1 cellular context compared by ENCODE assay signal in the genomic region with DNA sequence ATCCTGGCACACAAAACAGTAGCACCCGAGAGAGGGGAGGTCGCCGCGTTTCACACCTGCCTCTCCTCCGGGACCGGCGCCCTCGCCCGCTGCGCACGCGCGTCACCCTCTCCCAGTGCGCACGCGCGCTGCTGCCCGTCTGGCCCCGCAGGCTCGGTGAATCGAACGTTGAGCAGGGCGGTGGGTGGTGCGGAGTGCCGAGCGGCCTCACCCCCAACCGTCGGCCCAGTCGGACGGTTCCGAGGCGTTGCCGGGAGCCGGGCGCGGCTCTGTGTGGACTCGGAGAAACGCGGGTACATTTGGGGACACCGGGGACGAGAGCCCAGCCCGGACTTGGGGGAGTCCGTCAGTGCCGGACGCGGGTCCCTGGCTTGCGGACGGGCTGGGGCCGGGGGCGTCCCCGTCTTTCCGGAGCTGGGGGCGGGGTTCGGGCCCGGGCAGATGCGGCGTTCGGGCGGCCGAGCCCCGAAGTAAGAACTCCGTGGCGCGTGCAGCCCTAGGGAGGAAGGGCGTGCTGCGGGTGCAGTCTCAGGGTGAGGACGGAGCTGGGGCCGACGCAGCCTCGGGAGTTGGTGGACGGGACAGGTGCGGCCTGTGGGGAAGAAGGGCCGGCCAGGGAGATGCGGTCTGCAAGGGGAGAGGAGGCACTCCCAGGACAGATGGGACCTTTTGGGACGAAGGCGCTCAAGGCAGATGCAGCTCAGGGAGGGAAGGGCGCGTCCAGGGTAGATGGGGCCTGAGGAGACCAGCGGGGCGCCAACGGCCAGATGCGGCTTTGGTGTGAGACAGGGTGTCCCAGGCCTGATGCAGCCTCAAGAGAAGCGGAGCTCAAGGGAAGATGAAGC.
A peak's percentile ranks its signal among the peaks of the same experiment; 100 is the strongest.
TF ChIP-seq lines count a peak whose summit lies in the region.

A gene with protein sequence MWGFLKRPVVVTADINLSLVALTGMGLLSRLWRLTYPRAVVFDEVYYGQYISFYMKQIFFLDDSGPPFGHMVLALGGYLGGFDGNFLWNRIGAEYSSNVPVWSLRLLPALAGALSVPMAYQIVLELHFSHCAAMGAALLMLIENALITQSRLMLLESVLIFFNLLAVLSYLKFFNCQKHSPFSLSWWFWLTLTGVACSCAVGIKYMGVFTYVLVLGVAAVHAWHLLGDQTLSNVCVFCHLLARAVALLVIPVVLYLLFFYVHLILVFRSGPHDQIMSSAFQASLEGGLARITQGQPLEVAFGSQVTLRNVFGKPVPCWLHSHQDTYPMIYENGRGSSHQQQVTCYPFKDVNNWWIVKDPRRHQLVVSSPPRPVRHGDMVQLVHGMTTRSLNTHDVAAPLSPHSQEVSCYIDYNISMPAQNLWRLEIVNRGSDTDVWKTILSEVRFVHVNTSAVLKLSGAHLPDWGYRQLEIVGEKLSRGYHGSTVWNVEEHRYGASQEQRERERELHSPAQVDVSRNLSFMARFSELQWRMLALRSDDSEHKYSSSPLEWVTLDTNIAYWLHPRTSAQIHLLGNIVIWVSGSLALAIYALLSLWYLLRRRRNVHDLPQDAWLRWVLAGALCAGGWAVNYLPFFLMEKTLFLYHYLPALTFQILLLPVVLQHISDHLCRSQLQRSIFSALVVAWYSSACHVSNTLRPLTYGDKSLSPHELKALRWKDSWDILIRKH (plus strand): TSS at position 138 of the 845 bp plus-strand sequence. CDS start 1,301 bp downstream, outside the sequence.

TF ChIP-seq in K562, 482 proteins besides CTCF, POLR2A, EP300 and RAD21 (continued from another document and continues in another):
- TF ChIP-seq TEAD1 (CRISPR knock-in tag; IDR thresholded peaks at IDR 0.05) (no peak), HMGN3 (IDR thresholded peaks at IDR 0.05; ENCODE audit: borderline replicate concordance, extremely low read depth, insufficient read length, low read depth, low read length) (peak; percentile 28), ZNF766 (CRISPR knock-in tag; conservative IDR thresholded peaks at IDR 0.05) (no peak), ZNF696 (CRISPR knock-in tag; conservative IDR thresholded peaks at IDR 0.05) (no peak), SIN3A (IDR thresholded peaks at IDR 0.05; ENCODE audit: borderline replicate concordance in 2 of 2, control insufficient read depth in 1 of 2, low read depth in 2 of 2, low read length in 2 of 2) (peak; percentile 76 to 86; a peak in 1 of 4 replicates), FOS (IDR thresholded peaks at IDR 0.05; ENCODE audit: extremely low read depth, insufficient read length) (no peak), ZNF668 (CRISPR knock-in tag; IDR thresholded peaks at IDR 0.05) (no peak), BCOR (IDR thresholded peaks at IDR 0.05) (no peak), SREBF1 (IDR thresholded peaks at IDR 0.05; ENCODE audit: borderline replicate concordance, low read depth, low read length) (no peak), FUS (optimal IDR thresholded peaks at IDR 0.05; ENCODE audit: low read depth, low read length) (peak; percentile 50), ZNF224 (CRISPR knock-in tag; IDR thresholded peaks at IDR 0.05) (no peak), MXI1 (IDR thresholded peaks at IDR 0.05; ENCODE audit: low read depth, low read length) (no peak), GATA2 (CRISPR knock-in tag; IDR thresholded peaks at IDR 0.05) (no peak), CHD2 (IDR thresholded peaks at IDR 0.05; ENCODE audit: low read depth, low read length) (no peak), HNRNPH1 (optimal IDR thresholded peaks at IDR 0.05; ENCODE audit: low read depth, low read length) (no peak), ZNF77 (CRISPR knock-in tag; IDR thresholded peaks at IDR 0.05) (no peak), TRIM24 (IDR thresholded peaks at IDR 0.05) (peak in 1 of 2 experiments; percentile 60; a peak in 1 of 4 replicates), KHSRP (IDR thresholded peaks at IDR 0.05) (no peak), NFE2 (IDR thresholded peaks at IDR 0.05; ENCODE audit: low read depth) (no peak), POLR2H (tag; IDR thresholded peaks at IDR 0.05; ENCODE audit: low read depth) (no peak), RUNX1 (IDR thresholded peaks at IDR 0.05; ENCODE audit: low read depth) (no peak), ZNF143 (CRISPR knock-in tag; IDR thresholded peaks at IDR 0.05) (no peak), ZNF41 (CRISPR knock-in tag; conservative IDR thresholded peaks at IDR 0.05) (no peak)
- TF ChIP-seq, protein P1, sequence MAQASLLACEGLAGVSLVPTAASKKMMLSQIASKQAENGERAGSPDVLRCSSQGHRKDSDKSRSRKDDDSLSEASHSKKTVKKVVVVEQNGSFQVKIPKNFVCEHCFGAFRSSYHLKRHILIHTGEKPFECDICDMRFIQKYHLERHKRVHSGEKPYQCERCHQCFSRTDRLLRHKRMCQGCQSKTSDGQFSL (CRISPR knock-in tag; IDR thresholded peaks at IDR 0.05): peak; percentile 98
- TF ChIP-seq, protein P1 (tag; IDR thresholded peaks at IDR 0.05): peak in 1 of 2 experiments; percentile 97; a peak in 2 of 4 replicates
- TF ChIP-seq, protein P2, sequence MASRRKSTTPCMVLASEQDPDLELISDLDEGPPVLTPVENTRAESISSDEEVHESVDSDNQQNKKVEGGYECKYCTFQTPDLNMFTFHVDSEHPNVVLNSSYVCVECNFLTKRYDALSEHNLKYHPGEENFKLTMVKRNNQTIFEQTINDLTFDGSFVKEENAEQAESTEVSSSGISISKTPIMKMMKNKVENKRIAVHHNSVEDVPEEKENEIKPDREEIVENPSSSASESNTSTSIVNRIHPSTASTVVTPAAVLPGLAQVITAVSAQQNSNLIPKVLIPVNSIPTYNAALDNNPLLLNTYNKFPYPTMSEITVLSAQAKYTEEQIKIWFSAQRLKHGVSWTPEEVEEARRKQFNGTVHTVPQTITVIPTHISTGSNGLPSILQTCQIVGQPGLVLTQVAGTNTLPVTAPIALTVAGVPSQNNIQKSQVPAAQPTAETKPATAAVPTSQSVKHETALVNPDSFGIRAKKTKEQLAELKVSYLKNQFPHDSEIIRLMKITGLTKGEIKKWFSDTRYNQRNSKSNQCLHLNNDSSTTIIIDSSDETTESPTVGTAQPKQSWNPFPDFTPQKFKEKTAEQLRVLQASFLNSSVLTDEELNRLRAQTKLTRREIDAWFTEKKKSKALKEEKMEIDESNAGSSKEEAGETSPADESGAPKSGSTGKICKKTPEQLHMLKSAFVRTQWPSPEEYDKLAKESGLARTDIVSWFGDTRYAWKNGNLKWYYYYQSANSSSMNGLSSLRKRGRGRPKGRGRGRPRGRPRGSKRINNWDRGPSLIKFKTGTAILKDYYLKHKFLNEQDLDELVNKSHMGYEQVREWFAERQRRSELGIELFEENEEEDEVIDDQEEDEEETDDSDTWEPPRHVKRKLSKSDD (conservative IDR thresholded peaks at IDR 0.05; ENCODE audit: low read length): no peak
- TF ChIP-seq, protein P3, sequence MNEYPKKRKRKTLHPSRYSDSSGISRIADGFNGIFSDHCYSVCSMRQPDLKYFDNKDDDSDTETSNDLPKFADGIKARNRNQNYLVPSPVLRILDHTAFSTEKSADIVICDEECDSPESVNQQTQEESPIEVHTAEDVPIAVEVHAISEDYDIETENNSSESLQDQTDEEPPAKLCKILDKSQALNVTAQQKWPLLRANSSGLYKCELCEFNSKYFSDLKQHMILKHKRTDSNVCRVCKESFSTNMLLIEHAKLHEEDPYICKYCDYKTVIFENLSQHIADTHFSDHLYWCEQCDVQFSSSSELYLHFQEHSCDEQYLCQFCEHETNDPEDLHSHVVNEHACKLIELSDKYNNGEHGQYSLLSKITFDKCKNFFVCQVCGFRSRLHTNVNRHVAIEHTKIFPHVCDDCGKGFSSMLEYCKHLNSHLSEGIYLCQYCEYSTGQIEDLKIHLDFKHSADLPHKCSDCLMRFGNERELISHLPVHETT (CRISPR knock-in tag; conservative IDR thresholded peaks at IDR 0.05 in 1 of 2, IDR thresholded peaks at IDR 0.05 in 1 of 2): no peak
- TF ChIP-seq, protein P4, sequence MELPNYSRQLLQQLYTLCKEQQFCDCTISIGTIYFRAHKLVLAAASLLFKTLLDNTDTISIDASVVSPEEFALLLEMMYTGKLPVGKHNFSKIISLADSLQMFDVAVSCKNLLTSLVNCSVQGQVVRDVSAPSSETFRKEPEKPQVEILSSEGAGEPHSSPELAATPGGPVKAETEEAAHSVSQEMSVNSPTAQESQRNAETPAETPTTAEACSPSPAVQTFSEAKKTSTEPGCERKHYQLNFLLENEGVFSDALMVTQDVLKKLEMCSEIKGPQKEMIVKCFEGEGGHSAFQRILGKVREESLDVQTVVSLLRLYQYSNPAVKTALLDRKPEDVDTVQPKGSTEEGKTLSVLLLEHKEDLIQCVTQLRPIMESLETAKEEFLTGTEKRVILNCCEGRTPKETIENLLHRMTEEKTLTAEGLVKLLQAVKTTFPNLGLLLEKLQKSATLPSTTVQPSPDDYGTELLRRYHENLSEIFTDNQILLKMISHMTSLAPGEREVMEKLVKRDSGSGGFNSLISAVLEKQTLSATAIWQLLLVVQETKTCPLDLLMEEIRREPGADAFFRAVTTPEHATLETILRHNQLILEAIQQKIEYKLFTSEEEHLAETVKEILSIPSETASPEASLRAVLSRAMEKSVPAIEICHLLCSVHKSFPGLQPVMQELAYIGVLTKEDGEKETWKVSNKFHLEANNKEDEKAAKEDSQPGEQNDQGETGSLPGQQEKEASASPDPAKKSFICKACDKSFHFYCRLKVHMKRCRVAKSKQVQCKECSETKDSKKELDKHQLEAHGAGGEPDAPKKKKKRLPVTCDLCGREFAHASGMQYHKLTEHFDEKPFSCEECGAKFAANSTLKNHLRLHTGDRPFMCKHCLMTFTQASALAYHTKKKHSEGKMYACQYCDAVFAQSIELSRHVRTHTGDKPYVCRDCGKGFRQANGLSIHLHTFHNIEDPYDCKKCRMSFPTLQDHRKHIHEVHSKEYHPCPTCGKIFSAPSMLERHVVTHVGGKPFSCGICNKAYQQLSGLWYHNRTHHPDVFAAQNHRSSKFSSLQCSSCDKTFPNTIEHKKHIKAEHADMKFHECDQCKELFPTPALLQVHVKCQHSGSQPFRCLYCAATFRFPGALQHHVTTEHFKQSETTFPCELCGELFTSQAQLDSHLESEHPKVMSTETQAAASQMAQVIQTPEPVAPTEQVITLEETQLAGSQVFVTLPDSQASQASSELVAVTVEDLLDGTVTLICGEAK (IDR thresholded peaks at IDR 0.05): no peak
- TF ChIP-seq, protein P4 (CRISPR knock-in tag; IDR thresholded peaks at IDR 0.05): no peak
- TF ChIP-seq, protein P5, sequence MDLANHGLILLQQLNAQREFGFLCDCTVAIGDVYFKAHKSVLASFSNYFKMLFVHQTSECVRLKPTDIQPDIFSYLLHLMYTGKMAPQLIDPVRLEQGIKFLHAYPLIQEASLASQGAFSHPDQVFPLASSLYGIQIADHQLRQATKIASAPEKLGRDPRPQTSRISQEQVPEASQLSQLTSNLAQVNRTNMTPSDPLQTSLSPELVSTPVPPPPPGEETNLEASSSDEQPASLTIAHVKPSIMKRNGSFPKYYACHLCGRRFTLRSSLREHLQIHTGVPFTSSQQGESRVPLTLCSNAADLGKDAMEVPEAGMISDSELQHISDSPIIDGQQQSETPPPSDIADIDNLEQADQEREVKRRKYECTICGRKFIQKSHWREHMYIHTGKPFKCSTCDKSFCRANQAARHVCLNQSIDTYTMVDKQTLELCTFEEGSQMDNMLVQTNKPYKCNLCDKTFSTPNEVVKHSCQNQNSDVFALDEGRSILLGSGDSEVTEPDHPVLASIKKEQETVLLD (IDR thresholded peaks at IDR 0.05): peak; percentile 95
- TF ChIP-seq, protein P6, sequence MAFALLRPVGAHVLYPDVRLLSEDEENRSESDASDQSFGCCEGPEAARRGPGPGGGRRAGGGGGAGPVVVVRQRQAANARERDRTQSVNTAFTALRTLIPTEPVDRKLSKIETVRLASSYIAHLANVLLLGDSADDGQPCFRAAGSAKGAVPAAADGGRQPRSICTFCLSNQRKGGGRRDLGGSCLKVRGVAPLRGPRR (CRISPR knock-in tag; IDR thresholded peaks at IDR 0.05): no peak
